Comparison of ENCODE assay signal across 18 cellular contexts in the genomic region with DNA sequence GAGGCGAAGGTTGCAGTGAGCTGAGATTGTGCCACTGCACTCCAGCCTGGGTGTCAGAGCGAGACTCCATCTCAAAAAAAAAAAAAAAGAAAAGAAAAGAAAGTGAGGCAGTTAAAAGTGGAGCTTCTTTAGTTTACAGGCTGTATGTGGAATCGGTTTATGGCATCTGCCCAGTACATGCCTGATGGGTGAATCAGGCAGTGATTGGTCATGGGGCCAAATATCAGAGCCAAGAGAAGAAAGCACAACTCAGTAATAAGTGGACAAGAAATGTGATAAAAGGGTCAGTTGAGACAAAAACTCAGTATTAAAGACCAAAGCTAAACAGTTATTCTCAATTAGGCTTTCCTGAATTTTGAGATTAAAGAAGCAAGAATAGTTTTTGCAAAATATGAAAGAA. TPM values are rescaled to one million over a fixed set of nuclear protein-coding genes. Genes with fewer than 3 reads are reported as not detected.
DNase-seq lines count a peak whose midpoint lies in the region; ATAC-seq and TF ChIP-seq lines count a peak whose summit lies in the region.
"Had no signal": no experiment of that assay in that cellular context is flagged by ENCODE, and none has a peak within 500 bp of the region (broad histone marks: within the 10 kb centered on the region; RNA-seq: fewer than 3 reads in every experiment).

No MANE protein-coding gene starts in this region.

- H3K27ac ChIP-seq in CD4-positive, alpha-beta memory T cell (ENCODE audit: low read depth, low read length): no peak overlapping the region
- H3K27ac ChIP-seq: body of pancreas had no signal

- CTCF ChIA-PET in CD4-positive, alpha-beta memory T cell (lab: Charles Lee; ENCODE audit: partially characterized antibody): no interaction called here

- H3K36me3 ChIP-seq in CD4-positive, alpha-beta memory T cell (ENCODE audit: insufficient read depth, low read length): no peaks in the 10 kb centered on the region

- no peak for TF ChIP-seq CTCF in HFF-Myc (IDR thresholded peaks at IDR 0.05; ENCODE audit: low read depth, low read length, missing control alignments)
- no peak for TF ChIP-seq CTCF in fibroblast of villous mesenchyme (IDR thresholded peaks at IDR 0.05; ENCODE audit: insufficient read depth, low read depth, low read length)

- H3K4me1 ChIP-seq in CD4-positive, alpha-beta memory T cell (ENCODE audit: insufficient read depth, low read length): no peaks in the 10 kb centered on the region

- peaks cover 0 to 10% (median 3%) of the 10 kb centered on the region in 8 donors for H3K9me3 Mint-ChIP-seq in CD4-positive, alpha-beta memory T cell
- H3K9me3 Mint-ChIP-seq: activated T-helper 17 cell treated with anti-CD3 and anti-CD28 coated beads, Interleukin-2, amount 50 U/mL, for 72 hours; CD4-positive, alpha-beta T cell had no signal

- peak; percentile 58; the same call in 1 of the 3 replicates for ATAC-seq in SK-N-SH treated with all-trans-retinoic acid at 6 μM for 48 hours
- peak; percentile 75 for ATAC-seq in sciatic nerve
- ATAC-seq: activated T-helper 17 cell treated with anti-CD3 and anti-CD28 coated beads, Interleukin-2, amount 50 U/mL, for 72 hours; body of pancreas; effector memory CD8-positive, alpha-beta T cell had no signal

- DNase-seq in HFF-Myc (ENCODE audit: extremely low read depth, low read depth): peak; percentile 10
- DNase-seq in fibroblast of villous mesenchyme (ENCODE audit: low read depth): peak; percentile 57
- no peak for DNase-seq in sciatic nerve (ENCODE audit: low spot score)
- DNase-seq in CD4-positive, alpha-beta memory T cell: no peak
- DNase-seq in NCI-H510A treated with DMSO at 0.1 percent for 48 hours (lab: John Stamatoyannopoulos, UW): no peak
- no peak for DNase-seq in HUDEP-2 (lab: John Stamatoyannopoulos, UW; ENCODE audit: unreplicated experiment in 76 of 76)
- DNase-seq in EL: no peak
- DNase-seq: activated CD4-positive, alpha-beta memory T cell treated with anti-CD3 and anti-CD28 coated beads, Interleukin-2, amount 10 ng/mL, durations not matched to agents 7 days and 5 days; CD4-positive, alpha-beta T cell; effector memory CD8-positive, alpha-beta T cell; head of caudate nucleus; kidney; NCI-H2171; stimulated activated CD8-positive, alpha-beta memory T cell treated with anti-CD3 and anti-CD28 coated beads, Interleukin-4, amount 100 ng/mL, for 48 hours; trophoblast cell had no signal

- no peaks in the 10 kb centered on the region for H3K4me1 Mint-ChIP-seq in CD4-positive, alpha-beta memory T cell
- H3K4me1 Mint-ChIP-seq: activated CD4-positive, alpha-beta memory T cell treated with anti-CD3 and anti-CD28 coated beads, Interleukin-2, amount 10 ng/mL, durations not matched to agents 7 days and 5 days; activated T-helper 17 cell treated with anti-CD3 and anti-CD28 coated beads, Interleukin-2, amount 50 U/mL, for 72 hours had no signal

- H3K27me3 ChIP-seq in CD4-positive, alpha-beta memory T cell (ENCODE audit: insufficient read depth, low read length): no peaks in the 10 kb centered on the region
- H3K27me3 ChIP-seq: body of pancreas had no signal

- H3K36me3 Mint-ChIP-seq in CD4-positive, alpha-beta memory T cell: no peaks in the 10 kb centered on the region

- no peaks in the 10 kb centered on the region for H3K9me3 ChIP-seq in CD4-positive, alpha-beta memory T cell (ENCODE audit: control insufficient read depth in 1 of 2, low read length in 2 of 2)
- H3K9me3 ChIP-seq: body of pancreas had no signal

- POLR2A ChIA-PET in CD4-positive, alpha-beta memory T cell (lab: Charles Lee; ENCODE audit: partially characterized antibody): no interaction called here

- no peak overlapping the region for H3K27ac Mint-ChIP-seq in CD4-positive, alpha-beta memory T cell
- H3K27ac Mint-ChIP-seq: activated CD4-positive, alpha-beta memory T cell treated with anti-CD3 and anti-CD28 coated beads, Interleukin-2, amount 10 ng/mL, durations not matched to agents 7 days and 5 days; activated T-helper 17 cell treated with anti-CD3 and anti-CD28 coated beads, Interleukin-2, amount 50 U/mL, for 72 hours; CD4-positive, alpha-beta T cell; effector memory CD8-positive, alpha-beta T cell had no signal

- intact Hi-C loops in sciatic nerve (cut with DNase I): no loop called here
- intact Hi-C loops in CD4-positive, alpha-beta memory T cell (cut with micrococcal nuclease): no loop called here

- H3K4me3 ChIP-seq in HFF-Myc (replicated peaks; ENCODE audit: low read depth, low read length): no peak overlapping the region
- no peak overlapping the region for H3K4me3 ChIP-seq in fibroblast of villous mesenchyme (ENCODE audit: low read depth, low read length)
- no peak overlapping the region for H3K4me3 ChIP-seq in CD4-positive, alpha-beta memory T cell (ENCODE audit: low read length in 2 of 2)
- H3K4me3 ChIP-seq: body of pancreas had no signal

- H3K4me3 Mint-ChIP-seq in CD4-positive, alpha-beta memory T cell: no peak overlapping the region
- H3K4me3 Mint-ChIP-seq: activated CD4-positive, alpha-beta memory T cell treated with anti-CD3 and anti-CD28 coated beads, Interleukin-2, amount 10 ng/mL, durations not matched to agents 7 days and 5 days; activated T-helper 17 cell treated with anti-CD3 and anti-CD28 coated beads, Interleukin-2, amount 50 U/mL, for 72 hours; CD4-positive, alpha-beta T cell; effector memory CD8-positive, alpha-beta T cell had no signal

- no peaks in the 10 kb centered on the region for H3K27me3 Mint-ChIP-seq in CD4-positive, alpha-beta memory T cell
- H3K27me3 Mint-ChIP-seq: activated CD4-positive, alpha-beta memory T cell treated with anti-CD3 and anti-CD28 coated beads, Interleukin-2, amount 10 ng/mL, durations not matched to agents 7 days and 5 days; activated T-helper 17 cell treated with anti-CD3 and anti-CD28 coated beads, Interleukin-2, amount 50 U/mL, for 72 hours; CD4-positive, alpha-beta T cell; effector memory CD8-positive, alpha-beta T cell had no signal

TF ChIP-seq in SK-N-SH treated with all-trans-retinoic acid at 6 μM for 48 hours, 23 proteins besides CTCF, POLR2A, EP300 and RAD21:
- no peak for TF ChIP-seq OSR1 (CRISPR knock-in tag; IDR thresholded peaks at IDR 0.05)
- TF ChIP-seq, protein P1, sequence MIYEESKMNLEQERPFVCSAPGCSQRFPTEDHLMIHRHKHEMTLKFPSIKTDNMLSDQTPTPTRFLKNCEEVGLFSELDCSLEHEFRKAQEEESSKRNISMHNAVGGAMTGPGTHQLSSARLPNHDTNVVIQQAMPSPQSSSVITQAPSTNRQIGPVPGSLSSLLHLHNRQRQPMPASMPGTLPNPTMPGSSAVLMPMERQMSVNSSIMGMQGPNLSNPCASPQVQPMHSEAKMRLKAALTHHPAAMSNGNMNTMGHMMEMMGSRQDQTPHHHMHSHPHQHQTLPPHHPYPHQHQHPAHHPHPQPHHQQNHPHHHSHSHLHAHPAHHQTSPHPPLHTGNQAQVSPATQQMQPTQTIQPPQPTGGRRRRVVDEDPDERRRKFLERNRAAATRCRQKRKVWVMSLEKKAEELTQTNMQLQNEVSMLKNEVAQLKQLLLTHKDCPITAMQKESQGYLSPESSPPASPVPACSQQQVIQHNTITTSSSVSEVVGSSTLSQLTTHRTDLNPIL (CRISPR knock-in tag; IDR thresholded peaks at IDR 0.05; ENCODE audit: low read depth): no peak
- TF ChIP-seq PATZ1 (CRISPR knock-in tag; IDR thresholded peaks at IDR 0.05; ENCODE audit: borderline replicate concordance): no peak
- TF ChIP-seq ZNF565 (CRISPR knock-in tag; conservative IDR thresholded peaks at IDR 0.05; ENCODE audit: low read depth): no peak
- TF ChIP-seq ZFP3 (CRISPR knock-in tag; IDR thresholded peaks at IDR 0.05): no peak
- TF ChIP-seq, protein P2, sequence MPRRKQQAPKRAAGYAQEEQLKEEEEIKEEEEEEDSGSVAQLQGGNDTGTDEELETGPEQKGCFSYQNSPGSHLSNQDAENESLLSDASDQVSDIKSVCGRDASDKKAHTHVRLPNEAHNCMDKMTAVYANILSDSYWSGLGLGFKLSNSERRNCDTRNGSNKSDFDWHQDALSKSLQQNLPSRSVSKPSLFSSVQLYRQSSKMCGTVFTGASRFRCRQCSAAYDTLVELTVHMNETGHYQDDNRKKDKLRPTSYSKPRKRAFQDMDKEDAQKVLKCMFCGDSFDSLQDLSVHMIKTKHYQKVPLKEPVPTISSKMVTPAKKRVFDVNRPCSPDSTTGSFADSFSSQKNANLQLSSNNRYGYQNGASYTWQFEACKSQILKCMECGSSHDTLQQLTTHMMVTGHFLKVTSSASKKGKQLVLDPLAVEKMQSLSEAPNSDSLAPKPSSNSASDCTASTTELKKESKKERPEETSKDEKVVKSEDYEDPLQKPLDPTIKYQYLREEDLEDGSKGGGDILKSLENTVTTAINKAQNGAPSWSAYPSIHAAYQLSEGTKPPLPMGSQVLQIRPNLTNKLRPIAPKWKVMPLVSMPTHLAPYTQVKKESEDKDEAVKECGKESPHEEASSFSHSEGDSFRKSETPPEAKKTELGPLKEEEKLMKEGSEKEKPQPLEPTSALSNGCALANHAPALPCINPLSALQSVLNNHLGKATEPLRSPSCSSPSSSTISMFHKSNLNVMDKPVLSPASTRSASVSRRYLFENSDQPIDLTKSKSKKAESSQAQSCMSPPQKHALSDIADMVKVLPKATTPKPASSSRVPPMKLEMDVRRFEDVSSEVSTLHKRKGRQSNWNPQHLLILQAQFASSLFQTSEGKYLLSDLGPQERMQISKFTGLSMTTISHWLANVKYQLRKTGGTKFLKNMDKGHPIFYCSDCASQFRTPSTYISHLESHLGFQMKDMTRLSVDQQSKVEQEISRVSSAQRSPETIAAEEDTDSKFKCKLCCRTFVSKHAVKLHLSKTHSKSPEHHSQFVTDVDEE (CRISPR knock-in tag; IDR thresholded peaks at IDR 0.05): no peak
- TF ChIP-seq ESRRG (CRISPR knock-in tag; IDR thresholded peaks at IDR 0.05): no peak
- no peak for TF ChIP-seq ISL1 (CRISPR knock-in tag; IDR thresholded peaks at IDR 0.05)
- no peak for TF ChIP-seq CSDC2 (CRISPR knock-in tag; IDR thresholded peaks at IDR 0.05)
- no peak for TF ChIP-seq ZNF8 (CRISPR knock-in tag; IDR thresholded peaks at IDR 0.05)

RNA-seq across cellular contexts. Expression of gene CDC14C, which starts 14.2 kb away (rescaled TPM):
- under 0.01 TPM in 1 of 2 replicates, not detected in the other for total RNA-seq in fibroblast of villous mesenchyme
- 0.18 TPM for total RNA-seq in sciatic nerve
- total RNA-seq in CD4-positive, alpha-beta memory T cell: not detected
- not detected for polyA plus RNA-seq in CD4-positive, alpha-beta memory T cell
- total RNA-seq: activated CD4-positive, alpha-beta memory T cell treated with anti-CD3 and anti-CD28 coated beads, Interleukin-2, amount 10 ng/mL, durations not matched to agents 7 days and 5 days; activated T-helper 17 cell treated with anti-CD3 and anti-CD28 coated beads, Interleukin-2, amount 50 U/mL, for 72 hours; body of pancreas; CD4-positive, alpha-beta T cell; kidney had no signal

Comparison
In these comparisons a context has a peak if more than half of its experiments do, and no peak if none do; other contexts are left out.
1. DNase-seq: peak in HFF-Myc (single experiment) and fibroblast of villous mesenchyme (single experiment); none in sciatic nerve (single experiment), CD4-positive, alpha-beta memory T cell (0 of 5), NCI-H510A treated with DMSO at 0.1 percent for 48 hours (single experiment), HUDEP-2 (0 of 76) and EL (single experiment).